ENCODE assay signal across 10 cellular contexts in the genomic region with DNA sequence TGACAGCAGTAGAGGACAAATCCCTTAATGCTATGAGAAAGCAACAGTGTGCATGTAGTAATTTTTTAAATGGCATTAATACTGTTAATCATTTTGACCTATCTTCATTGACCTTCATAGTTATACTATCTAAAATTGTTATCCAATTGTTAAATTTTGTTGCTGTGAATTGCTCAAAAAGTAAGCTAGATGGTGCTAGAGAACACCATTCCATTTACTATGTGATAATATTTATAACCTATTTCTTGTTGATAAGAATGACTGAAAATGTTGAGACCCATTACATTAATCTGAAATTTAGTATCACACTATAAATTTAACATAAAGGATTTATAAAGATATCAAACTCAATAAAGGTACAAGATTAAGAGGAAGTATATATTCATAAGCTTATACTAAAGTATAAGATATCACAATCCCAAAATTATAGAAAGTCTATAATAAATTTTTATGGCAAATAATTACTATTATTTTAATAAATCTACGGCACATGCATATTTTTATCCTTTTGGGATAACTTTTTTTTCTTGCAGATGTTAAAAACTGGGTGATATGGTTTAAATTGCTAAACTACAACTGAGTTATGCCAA.
DNase-seq lines count a peak whose midpoint lies in the region; ATAC-seq and TF ChIP-seq lines count a peak whose summit lies in the region.
"Had no signal": no experiment of that assay in that cellular context is flagged by ENCODE, and none has a peak within 500 bp of the region (broad histone marks: within the 10 kb centered on the region; RNA-seq: fewer than 3 reads in every experiment).

No MANE protein-coding gene starts in this region.

- H3K9me3 ChIP-seq in adrenal gland (replicated peaks in 1 of 3), result no peaks in the 10 kb centered on the region

- no peaks in the 10 kb centered on the region for H3K79me2 ChIP-seq in mesendoderm (ENCODE audit: control insufficient read depth, insufficient read depth, low read length)

- H2AK5ac ChIP-seq in mesendoderm (ENCODE audit: low read length), result no peak overlapping the region

- H4K8ac ChIP-seq in mesendoderm (ENCODE audit: low read depth, low read length), result no peak overlapping the region

- peak; percentile 5 for DNase-seq in Ammon's horn (ENCODE audit: low spot score)
- DNase-seq in HT-29 (ENCODE audit: low spot score), result peak; percentile 31
- DNase-seq in adrenal gland, result no peak
- no peak for DNase-seq in kidney epithelial cell (ENCODE audit: low read depth)
- DNase-seq in effector CD8-positive, alpha-beta T cell (lab: John Stamatoyannopoulos, UW), result no peak
- no peak for DNase-seq in NCI-H1930 (lab: John Stamatoyannopoulos, UW)
- no peak for DNase-seq in mesendoderm
- DNase-seq: activated CD4-positive, alpha-beta T cell treated with anti-CD3 and anti-CD28 coated beads, Interleukin-2, amount 50 U/mL, for 1 hour; stimulated activated CD4-positive, alpha-beta T cell treated with anti-CD3 and anti-CD28 coated beads, Interleukin-4, amount 100 ng/mL, for 4 hours had no signal

- WGBS in adrenal gland, 4 donors, result 36 to 50% (median 46%) methylated on average over 1 of the region's 1 CpG
- WGBS in mesendoderm (ENCODE audit: extremely low coverage, insufficient coverage, low lambda C conversion rate), result no CpG with 5 or more reads among the region's 1 CpG

- no peak overlapping the region for H2BK120ac ChIP-seq in mesendoderm (ENCODE audit: low read depth, low read length)

- H3K36me3 ChIP-seq in adrenal gland (replicated peaks in 1 of 2) (no peaks in the 10 kb centered on the region), kidney epithelial cell (ENCODE audit: control insufficient read depth, insufficient read depth, low read length) (no peaks in the 10 kb centered on the region), mesendoderm (ENCODE audit: control insufficient read depth, insufficient read depth, low read length) (no peaks in the 10 kb centered on the region)

- H3K27me3 ChIP-seq in adrenal gland (no peaks in the 10 kb centered on the region), kidney epithelial cell (ENCODE audit: control insufficient read depth, insufficient read depth, low read length) (no peaks in the 10 kb centered on the region), mesendoderm (ENCODE audit: insufficient read depth, low read length, poor library complexity) (no peaks in the 10 kb centered on the region)

- no peak overlapping the region for H3K23ac ChIP-seq in mesendoderm (ENCODE audit: low read length)

- H3K79me1 ChIP-seq in mesendoderm (ENCODE audit: low read length), result no peaks in the 10 kb centered on the region

- no peak overlapping the region for H3K18ac ChIP-seq in mesendoderm (ENCODE audit: low read length)

- H2BK15ac ChIP-seq in mesendoderm (replicated peaks; ENCODE audit: low read depth), result no peak overlapping the region

- H3K4me1 ChIP-seq in adrenal gland (replicated peaks in 1 of 2) (no peaks in the 10 kb centered on the region), mesendoderm (ENCODE audit: control insufficient read depth, low read depth, low read length) (no peaks in the 10 kb centered on the region)

- no peak overlapping the region for H4K5ac ChIP-seq in mesendoderm (ENCODE audit: low read length)

- TF ChIP-seq POLR2A in adrenal gland (IDR thresholded peaks at IDR 0.05), result no peak

- H3K4ac ChIP-seq in mesendoderm (ENCODE audit: low read depth, low read length), result no peak overlapping the region

- H3K9ac ChIP-seq in mesendoderm (ENCODE audit: low read length), result no peak overlapping the region

- no peak for ATAC-seq in GM21526 (IDR thresholded peaks at IDR 0.05; ENCODE audit: low FRiP score, unreplicated experiment)

- no peak overlapping the region for H3K27ac ChIP-seq in adrenal gland
- H3K27ac ChIP-seq in mesendoderm (ENCODE audit: low read depth, low read length), result no peak overlapping the region

- intact Hi-C loops in adrenal gland (cut with DNase I), result loop anchor here in 1 of 2 donors (10.0 kb wide), 1 partner anchor 1578 kb away; the partner anchor contains the start of gene PCDH9

- H3K4me3 ChIP-seq in adrenal gland, result no peak overlapping the region
- no peak overlapping the region for H3K4me3 ChIP-seq in kidney epithelial cell (ENCODE audit: low read depth, low read length)
- H3K4me3 ChIP-seq in mesendoderm (ENCODE audit: low read length), result no peak overlapping the region

- no peak overlapping the region for H3K4me2 ChIP-seq in mesendoderm (ENCODE audit: low read length)

- TF ChIP-seq CTCF in adrenal gland (IDR thresholded peaks at IDR 0.05), result peak; percentile 26 to 61 (median 46)
- peak; percentile 40 for TF ChIP-seq CTCF in kidney epithelial cell (IDR thresholded peaks at IDR 0.05; ENCODE audit: insufficient read depth, low read length, poor library complexity, severe bottlenecking)

- H2BK5ac ChIP-seq in mesendoderm (ENCODE audit: low read length), result no peak overlapping the region

- H3K56ac ChIP-seq in mesendoderm (ENCODE audit: low read length), result no peak overlapping the region

Comparison
In these comparisons a context has a peak if more than half of its experiments do, and no peak if none do; other contexts are left out.
1. DNase-seq: peak in Ammon's horn (single experiment) and HT-29 (single experiment); none in adrenal gland (0 of 7), kidney epithelial cell (single experiment), effector CD8-positive, alpha-beta T cell (single experiment), NCI-H1930 (0 of 2) and mesendoderm (single experiment).